8 cellular contexts compared by ENCODE assay signal in the genomic region with DNA sequence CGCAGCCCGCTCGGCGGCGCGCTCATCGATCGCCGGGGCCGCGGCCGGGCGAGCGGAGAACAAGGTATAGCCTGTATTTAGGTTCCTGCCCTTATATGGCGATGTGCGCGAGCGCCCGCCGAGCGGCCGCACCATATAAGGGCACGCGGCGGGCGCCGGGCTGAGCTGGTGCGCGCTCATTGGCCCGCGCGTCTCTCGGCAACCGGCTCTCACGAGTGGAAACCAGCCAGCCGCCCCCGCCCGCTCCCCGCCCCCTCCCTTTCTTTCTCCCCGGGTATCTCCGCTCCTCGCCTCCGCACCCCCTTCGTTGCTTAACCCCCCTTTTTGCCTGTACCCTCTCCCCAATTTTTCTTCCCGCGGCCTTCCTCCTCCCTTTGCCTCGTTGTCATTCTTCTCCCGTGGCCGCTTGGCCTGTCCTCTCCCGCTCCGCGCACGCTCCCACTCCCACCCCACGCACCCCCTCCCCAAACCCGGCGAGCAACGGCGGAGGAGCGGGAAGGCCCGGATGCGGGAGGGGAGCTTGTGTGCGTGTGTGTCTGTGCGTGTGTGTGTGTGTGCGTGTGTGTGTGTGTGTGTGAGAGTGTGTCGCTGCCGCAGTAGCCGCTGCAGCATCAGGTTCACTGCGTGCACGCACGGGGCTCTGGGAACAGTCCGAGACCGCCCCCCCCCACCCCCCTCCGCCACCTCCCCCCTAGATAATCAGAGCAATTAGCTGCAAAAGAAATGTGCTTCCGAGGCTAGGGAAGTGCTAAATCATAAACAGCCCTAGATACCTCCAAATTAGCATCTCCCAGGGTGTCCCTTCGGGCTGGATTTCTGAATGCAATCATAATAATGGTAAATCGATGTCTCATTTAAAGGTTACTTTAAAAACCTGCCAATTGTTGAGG. TPM values are rescaled to one million over a fixed set of nuclear protein-coding genes. Genes with fewer than 3 reads are reported as not detected.
DNase-seq lines count a peak whose midpoint lies in the region; ATAC-seq lines count a peak whose summit lies in the region.

No MANE protein-coding gene starts in this region.

- peaks cover 27 to 54% (median 44%) of the 10 kb centered on the region in 10 experiments for H3K4me1 ChIP-seq in BLaER1 treated with 17β-estradiol and CSF1 and Interleukin-3, amounts not matched to agents 10 nM and 100 nM

- H3K27ac ChIP-seq in BLaER1 treated with 17β-estradiol and CSF1 and Interleukin-3, amounts not matched to agents 10 nM and 100 nM = no peak overlapping the region

- no peaks in the 10 kb centered on the region for H3K9me3 ChIP-seq in BLaER1 treated with 17β-estradiol and CSF1 and Interleukin-3, amounts not matched to agents 10 nM and 100 nM (replicated peaks in 1 of 11)

- H3K36me3 Mint-ChIP-seq in activated CD4-positive, alpha-beta memory T cell treated with anti-CD3 and anti-CD28 coated beads for 36 hours = no peaks in the 10 kb centered on the region

- H4K20me1 ChIP-seq in BLaER1 treated with 17β-estradiol and CSF1 and Interleukin-3, amounts not matched to agents 10 nM and 100 nM = peaks cover 0 to 81% (median 61%) of the 10 kb centered on the region in 11 experiments; a peak in 19 of 22 replicates

- H3K4me3 ChIP-seq in BLaER1 treated with 17β-estradiol and CSF1 and Interleukin-3, amounts not matched to agents 10 nM and 100 nM = peak overlapping the region in 6 of 10 experiments; percentile 36 to 68 (median 52); a peak in 11 of 20 replicates

- no peaks in the 10 kb centered on the region for H3K9me3 Mint-ChIP-seq in activated CD4-positive, alpha-beta memory T cell treated with anti-CD3 and anti-CD28 coated beads for 36 hours

- H3K36me3 ChIP-seq in BLaER1 treated with 17β-estradiol and CSF1 and Interleukin-3, amounts not matched to agents 10 nM and 100 nM = no peaks in the 10 kb centered on the region

- POLR2A ChIA-PET in activated CD4-positive, alpha-beta memory T cell treated with anti-CD3 and anti-CD28 coated beads for 36 hours (lab: Charles Lee) = interaction anchor here (1.3 to 4.0 kb wide), 2 partner anchors 11 to 29 kb away, joined by 6 to 19 read pairs; a partner anchor contains a TSS

- peaks cover 94 to 100% (median 100%) of the 10 kb centered on the region in 11 experiments for H3K27me3 ChIP-seq in BLaER1 treated with 17β-estradiol and CSF1 and Interleukin-3, amounts not matched to agents 10 nM and 100 nM

- peak; percentile 72 for ATAC-seq in GM19452 (IDR thresholded peaks at IDR 0.05; ENCODE audit: unreplicated experiment)

- H3K4me3 Mint-ChIP-seq in activated CD4-positive, alpha-beta memory T cell treated with anti-CD3 and anti-CD28 coated beads for 36 hours = peak overlapping the region; percentile 23

- peaks cover 33% of the 10 kb centered on the region for H3K4me1 Mint-ChIP-seq in activated CD4-positive, alpha-beta memory T cell treated with anti-CD3 and anti-CD28 coated beads for 36 hours (ENCODE audit: low read depth)

- H3K9ac ChIP-seq in BLaER1 treated with 17β-estradiol and CSF1 and Interleukin-3, amounts not matched to agents 10 nM and 100 nM = no peak overlapping the region

- peak; percentile 75 for DNase-seq in HPDE6-E6E7 (ENCODE audit: extremely low spot score)
- peak; percentile 94 for DNase-seq in NCI-H774 (lab: John Stamatoyannopoulos, UW)
- DNase-seq in activated CD4-positive, alpha-beta memory T cell treated with anti-CD3 and anti-CD28 coated beads for 36 hours = peak; percentile 87
- DNase-seq in ecto neural progenitor cell (ENCODE audit: low spot score) = peak; percentile 97
- peak; percentile 68 for DNase-seq in midbrain (lab: John Stamatoyannopoulos, UW)
- DNase-seq in stimulated activated CD8-positive, alpha-beta memory T cell treated with anti-CD3 and anti-CD28 coated beads, Interleukin-4, amount 100 ng/mL, for 48 hours = peak; percentile 83

- H3K27me3 Mint-ChIP-seq in activated CD4-positive, alpha-beta memory T cell treated with anti-CD3 and anti-CD28 coated beads for 36 hours = peaks cover 63% of the 10 kb centered on the region

- H3K4me2 ChIP-seq in BLaER1 treated with 17β-estradiol and CSF1 and Interleukin-3, amounts not matched to agents 10 nM and 100 nM = peak overlapping the region; percentile 64 to 94 (median 83)

- H3K27ac Mint-ChIP-seq in activated CD4-positive, alpha-beta memory T cell treated with anti-CD3 and anti-CD28 coated beads for 36 hours = no peak overlapping the region

- CTCF ChIA-PET in activated CD4-positive, alpha-beta memory T cell treated with anti-CD3 and anti-CD28 coated beads for 36 hours (lab: Charles Lee) = interaction anchor here (0.5 to 6.1 kb wide), 10 partner anchors 9 to 159 kb away, joined by 3 to 49 read pairs (median 5); a partner anchor contains a TSS

- intact Hi-C loops in activated CD4-positive, alpha-beta memory T cell treated with anti-CD3 and anti-CD28 coated beads for 36 hours (cut with micrococcal nuclease) = loop anchor here (2.0 to 5.0 kb wide), 4 partner anchors 14 to 1587 kb away; a partner anchor contains a TSS

RNA-seq across cellular contexts. Expression of a gene that starts 13.5 kb away (rescaled TPM):
- 1 to 10 TPM; 4.5 to 4.6 TPM for total RNA-seq in activated CD4-positive, alpha-beta memory T cell treated with anti-CD3 and anti-CD28 coated beads for 36 hours

RNA-seq across cellular contexts. Expression of a gene that starts 28.9 kb away (rescaled TPM):
- total RNA-seq in activated CD4-positive, alpha-beta memory T cell treated with anti-CD3 and anti-CD28 coated beads for 36 hours = 10 to 100 TPM; 14.0 to 14.2 TPM

RNA-seq across cellular contexts. Expression of a gene that starts 32.4 kb away (rescaled TPM):
- total RNA-seq in activated CD4-positive, alpha-beta memory T cell treated with anti-CD3 and anti-CD28 coated beads for 36 hours = 1 to 10 TPM; 2.5 to 3.1 TPM
